ENCODE assay signal across 8 cellular contexts in genomic region chr19:5880604-5881078, GRCh38. TPM values are rescaled to one million over a fixed set of nuclear protein-coding genes. Genes with fewer than 3 reads are reported as not detected.
DNase-seq lines count a peak whose midpoint lies in the region; ATAC-seq and TF ChIP-seq lines count a peak whose summit lies in the region.
"Had no signal": no experiment of that assay in that cellular context is flagged by ENCODE, and none has a peak within 500 bp of the region (broad histone marks: within the 10 kb centered on the region; RNA-seq: fewer than 3 reads in every experiment).

No MANE protein-coding gene starts in this region.

- ATAC-seq in HG03565 (IDR thresholded peaks at IDR 0.05; ENCODE audit: unreplicated experiment) (no peak), GM19397 (IDR thresholded peaks at IDR 0.05; ENCODE audit: unreplicated experiment) (no peak)

- H3K27me3 ChIP-seq in H7 (ENCODE audit: control insufficient read depth, insufficient read depth, low read length) = no peaks in the 10 kb centered on the region

- no peaks in the 10 kb centered on the region for H3K36me3 ChIP-seq in H7 (replicated peaks; ENCODE audit: control insufficient read depth, insufficient read depth, low read length)

- DNase-seq in H7 (peak; percentile 77), cardiac fibroblast (ENCODE audit: low read depth in 2 of 2) (peak; percentile 52 to 89), myocyte (ENCODE audit: low read depth) (peak; percentile 71), NCI-H1694 (lab: John Stamatoyannopoulos, UW) (no peak)
- DNase-seq: activated CD4-positive, alpha-beta T cell treated with anti-CD3 and anti-CD28 coated beads, Interleukin-2, amount 50 U/mL, for 48 hours; stimulated activated CD4-positive, alpha-beta T cell treated with anti-CD3 and anti-CD28 coated beads, Interleukin-12 subunit alpha, Interleukin-12 subunit beta, amount 100 ng/mL, for 4 hours had no signal

- TF ChIP-seq CTCF in cardiac fibroblast (IDR thresholded peaks at IDR 0.05; ENCODE audit: low read depth, low read length) = no peak

- no peak overlapping the region for H3K4me3 ChIP-seq in H7 (ENCODE audit: insufficient read depth, low read depth, low read length)
- H3K4me3 ChIP-seq in cardiac fibroblast (replicated peaks in 1 of 2; ENCODE audit: low read depth in 2 of 2, low read length in 2 of 2) = no peak overlapping the region

RNA-seq across cellular contexts. Expression of gene FUT5, which starts 10.3 kb away (rescaled TPM):
- 0.18 TPM in 1 of 2 replicates, not detected in the other for total RNA-seq in H7 (2014; rRNA removed; shearing (Covaris generic))
- not detected in 2 replicates for total RNA-seq in myocyte
- 0.04 TPM for polyA plus RNA-seq in myocyte (2012)

RNA-seq across cellular contexts. Expression of gene NDUFA11, which starts 22.9 kb away (rescaled TPM):
- total RNA-seq in H7 (2014; rRNA removed; shearing (Covaris generic)) = 181 and 244 TPM in 2 replicates
- total RNA-seq in myocyte = 133 and 149 TPM in 2 replicates
- polyA plus RNA-seq in myocyte (2012) = 418 TPM

RNA-seq across cellular contexts. Expression of gene VMAC, which starts 24.0 kb away (rescaled TPM):
- 2.1 and 3.5 TPM in 2 replicates for total RNA-seq in H7 (2014; rRNA removed; shearing (Covaris generic))
- 3.1 and 5.6 TPM in 2 replicates for total RNA-seq in myocyte
- 3.3 TPM for polyA plus RNA-seq in myocyte (2012)

RNA-seq across cellular contexts. Expression of gene FUT3, which starts 29.4 kb away (rescaled TPM):
- total RNA-seq in H7 (2014; rRNA removed; shearing (Covaris generic)) = not detected in 2 replicates
- total RNA-seq in myocyte = not detected in 2 replicates
- 0.15 TPM for polyA plus RNA-seq in myocyte (2012)

RNA-seq across cellular contexts. Expression of gene CAPS, which starts 33.4 kb away (rescaled TPM):
- total RNA-seq in H7 (2014; rRNA removed; shearing (Covaris generic)) = 2.2 and 2.7 TPM in 2 replicates
- 2.8 and 4.1 TPM in 2 replicates for total RNA-seq in myocyte
- 6.1 TPM for polyA plus RNA-seq in myocyte (2012)
